ENCODE assay signal across 15 cellular contexts in the genomic region with DNA sequence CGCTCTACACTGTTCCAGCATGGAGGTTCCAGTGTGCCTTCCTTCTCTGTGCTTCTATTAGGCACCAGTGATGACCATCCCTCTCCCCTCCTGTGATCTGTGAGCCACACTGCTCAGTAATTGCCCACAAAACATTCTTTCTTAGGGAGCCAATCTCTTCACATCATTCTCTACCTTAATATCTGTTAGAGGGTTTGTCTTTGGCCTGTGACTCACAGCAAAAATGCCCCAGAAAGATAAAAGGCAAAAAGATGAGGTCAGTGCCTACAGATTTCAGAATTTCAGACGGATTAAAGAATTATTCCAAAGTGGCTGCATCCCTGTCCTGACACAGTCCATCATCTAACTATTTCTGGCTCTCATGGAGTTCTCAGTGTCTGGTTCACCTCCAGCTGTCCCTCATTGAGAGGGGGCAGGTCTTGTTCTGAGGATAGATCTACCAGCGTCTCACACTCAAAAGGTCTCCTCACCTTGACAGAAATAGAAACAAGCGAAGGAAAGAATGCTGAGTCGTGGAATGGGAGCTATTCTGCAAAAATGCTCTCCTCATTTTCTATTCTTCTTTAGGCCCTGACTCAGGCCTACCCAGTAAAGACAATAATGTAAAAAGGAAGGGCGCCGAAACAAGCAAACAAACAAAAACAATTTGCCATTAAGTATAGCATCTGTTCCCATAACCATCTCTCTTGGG.
DNase-seq lines count a peak whose midpoint lies in the region; ATAC-seq and TF ChIP-seq lines count a peak whose summit lies in the region.
"Had no signal": no experiment of that assay in that cellular context is flagged by ENCODE, and none has a peak within 500 bp of the region (broad histone marks: within the 10 kb centered on the region; RNA-seq: fewer than 3 reads in every experiment).

No MANE protein-coding gene starts in this region.

- H3K4me1 Mint-ChIP-seq in stimulated activated naive CD8-positive, alpha-beta T cell treated with anti-CD3 and anti-CD28 coated beads, Interleukin-15, Interleukin-2, amounts not matched to agents 100 ng/mL and 50 ng/mL, for 24 hours (ENCODE audit: low read depth), result peaks cover 38% of the 10 kb centered on the region
- peaks cover 23% of the 10 kb centered on the region for H3K4me1 Mint-ChIP-seq in stimulated activated naive CD8-positive, alpha-beta T cell treated with anti-CD3 and anti-CD28 coated beads, Interleukin-15, amount 100 ng/mL, for 72 hours
- H3K4me1 Mint-ChIP-seq in immature natural killer cell, result peaks cover 78 to 99% of the 10 kb centered on the region in 2 donors

- no peak overlapping the region for H3K4me3 ChIP-seq in upper lobe of right lung
- H3K4me3 ChIP-seq: BLaER1 had no signal

- no peak overlapping the region for H3K4me3 Mint-ChIP-seq in stimulated activated naive CD8-positive, alpha-beta T cell treated with anti-CD3 and anti-CD28 coated beads, Interleukin-15, Interleukin-2, amounts not matched to agents 100 ng/mL and 50 ng/mL, for 24 hours
- no peak overlapping the region for H3K4me3 Mint-ChIP-seq in stimulated activated naive CD8-positive, alpha-beta T cell treated with anti-CD3 and anti-CD28 coated beads, Interleukin-15, amount 100 ng/mL, for 72 hours
- peak overlapping the region; percentile 20 to 57 (median 43) for H3K4me3 Mint-ChIP-seq in immature natural killer cell

- H3K9me3 ChIP-seq in upper lobe of right lung, result no peaks in the 10 kb centered on the region
- H3K9me3 ChIP-seq: BLaER1 had no signal

- ATAC-seq in stimulated activated naive CD8-positive, alpha-beta T cell treated with anti-CD3 and anti-CD28 coated beads, Interleukin-15, amount 100 ng/mL, for 72 hours, result no peak
- ATAC-seq in HG03571 (IDR thresholded peaks at IDR 0.05; ENCODE audit: unreplicated experiment) (no peak), GM21576 (IDR thresholded peaks at IDR 0.05; ENCODE audit: unreplicated experiment) (no peak), HG03378 (IDR thresholded peaks at IDR 0.05; ENCODE audit: unreplicated experiment) (no peak), upper lobe of right lung (no peak)

- H3K27me3 Mint-ChIP-seq in stimulated activated naive CD8-positive, alpha-beta T cell treated with anti-CD3 and anti-CD28 coated beads, Interleukin-15, Interleukin-2, amounts not matched to agents 100 ng/mL and 50 ng/mL, for 24 hours, result no peaks in the 10 kb centered on the region
- H3K27me3 Mint-ChIP-seq in stimulated activated naive CD8-positive, alpha-beta T cell treated with anti-CD3 and anti-CD28 coated beads, Interleukin-15, amount 100 ng/mL, for 72 hours, result no peaks in the 10 kb centered on the region
- H3K27me3 Mint-ChIP-seq in immature natural killer cell (ENCODE audit: low read depth in 3 of 3), result peaks cover 9 to 22% (median 11%) of the 10 kb centered on the region in 3 donors

- no peak overlapping the region for H3K27ac ChIP-seq in upper lobe of right lung
- H3K27ac ChIP-seq: BLaER1 had no signal

- no peak for DNase-seq in stimulated activated naive CD8-positive, alpha-beta T cell treated with anti-CD3 and anti-CD28 coated beads, Interleukin-15, amount 100 ng/mL, for 72 hours
- DNase-seq in NCI-H748 treated with DMSO at 0.1 percent for 48 hours (lab: John Stamatoyannopoulos, UW), result peak; percentile 15
- DNase-seq in immature natural killer cell, result no peak
- no peak for DNase-seq in upper lobe of right lung
- DNase-seq: DMS153, H7, Karpas-422, NCI-H1436 treated with DMSO at 0.1 percent for 48 hours, NCI-H524, SHP77 had no signal

- no peak for TF ChIP-seq CTCF in upper lobe of right lung (IDR thresholded peaks at IDR 0.05)

- peaks cover 20% of the 10 kb centered on the region for H3K36me3 ChIP-seq in upper lobe of right lung

- peaks cover 98% of the 10 kb centered on the region for H3K36me3 Mint-ChIP-seq in stimulated activated naive CD8-positive, alpha-beta T cell treated with anti-CD3 and anti-CD28 coated beads, Interleukin-15, Interleukin-2, amounts not matched to agents 100 ng/mL and 50 ng/mL, for 24 hours (ENCODE audit: low read depth)
- H3K36me3 Mint-ChIP-seq in immature natural killer cell, result peaks cover 31 to 58% (median 48%) of the 10 kb centered on the region in 3 donors

- H3K27ac Mint-ChIP-seq in stimulated activated naive CD8-positive, alpha-beta T cell treated with anti-CD3 and anti-CD28 coated beads, Interleukin-15, Interleukin-2, amounts not matched to agents 100 ng/mL and 50 ng/mL, for 24 hours, result peak overlapping the region; percentile 5
- H3K27ac Mint-ChIP-seq in stimulated activated naive CD8-positive, alpha-beta T cell treated with anti-CD3 and anti-CD28 coated beads, Interleukin-15, amount 100 ng/mL, for 72 hours, result no peak overlapping the region
- H3K27ac Mint-ChIP-seq in immature natural killer cell, result peak overlapping the region; percentile 98 to 100 (median 99)

- H3K9me3 Mint-ChIP-seq in stimulated activated naive CD8-positive, alpha-beta T cell treated with anti-CD3 and anti-CD28 coated beads, Interleukin-15, Interleukin-2, amounts not matched to agents 100 ng/mL and 50 ng/mL, for 24 hours, result no peaks in the 10 kb centered on the region
- no peaks in the 10 kb centered on the region for H3K9me3 Mint-ChIP-seq in stimulated activated naive CD8-positive, alpha-beta T cell treated with anti-CD3 and anti-CD28 coated beads, Interleukin-15, amount 100 ng/mL, for 72 hours
- H3K9me3 Mint-ChIP-seq in immature natural killer cell, result no peaks in the 10 kb centered on the region

- intact Hi-C loops in upper lobe of right lung (cut with DNase I), result no loop called here

- no peaks in the 10 kb centered on the region for H3K27me3 ChIP-seq in upper lobe of right lung
- H3K27me3 ChIP-seq: BLaER1 had no signal

- no peaks in the 10 kb centered on the region for H3K4me1 ChIP-seq in upper lobe of right lung

Comparison
In these comparisons a context has a peak if more than half of its experiments do, and no peak if none do; other contexts are left out.
1. H3K27ac Mint-ChIP-seq: peak in stimulated activated naive CD8-positive, alpha-beta T cell treated with anti-CD3 and anti-CD28 coated beads, Interleukin-15, Interleukin-2, amounts not matched to agents 100 ng/mL and 50 ng/mL, for 24 hours (single experiment) and immature natural killer cell (6 of 6); none in stimulated activated naive CD8-positive, alpha-beta T cell treated with anti-CD3 and anti-CD28 coated beads, Interleukin-15, amount 100 ng/mL, for 72 hours (0 of 2).
2. H3K4me3 Mint-ChIP-seq: peak in immature natural killer cell (5 of 5); none in stimulated activated naive CD8-positive, alpha-beta T cell treated with anti-CD3 and anti-CD28 coated beads, Interleukin-15, Interleukin-2, amounts not matched to agents 100 ng/mL and 50 ng/mL, for 24 hours (single experiment) and stimulated activated naive CD8-positive, alpha-beta T cell treated with anti-CD3 and anti-CD28 coated beads, Interleukin-15, amount 100 ng/mL, for 72 hours (0 of 2).